In genomic region chr19:57320180-57321084, GRCh38 we compare ENCODE assay signal across 8 cellular contexts. TPM values are rescaled to one million over a fixed set of nuclear protein-coding genes. Genes with fewer than 3 reads are reported as not detected.
DNase-seq lines count a peak whose midpoint lies in the region; ATAC-seq and TF ChIP-seq lines count a peak whose summit lies in the region.

ZNF543 (plus strand) TSS chr19:57320472; CDS start chr19:57320854, 382 bp downstream.

- in situ Hi-C loops in transverse colon (cut with MboI; ENCODE audit: low pct_ligation_motif_present in 1 of 4, low pct_unique_long_range_greater_than_20kb in 1 of 4, low sequenced_read_pairs in 3 of 4) = no loop called here

- H4K91ac ChIP-seq in trophoblast cell (ENCODE audit: low read depth, low read length) = peak within 1 kb of the TSS; percentile 87

- ATAC-seq in HG02798 (IDR thresholded peaks at IDR 0.05; ENCODE audit: poor library complexity, unreplicated experiment) = peak; percentile 99
- ATAC-seq in heart left ventricle = peak; percentile 99 to 100 (median 100)

- H3K18ac ChIP-seq in trophoblast cell (ENCODE audit: low read length) = peak within 1 kb of the TSS; percentile 72

- H2AFZ ChIP-seq in trophoblast cell (ENCODE audit: insufficient read depth, low read length, poor library complexity) = peak within 1 kb of the TSS; percentile 77

- WGBS in adrenal gland, 4 donors = 0 to 2% (median 0%) methylated on average over 20 to 71 of the region's 71 CpGs
- 0 to 1% (median 1%) methylated on average over 38 to 71 of the region's 71 CpGs for WGBS in heart left ventricle, 4 donors
- WGBS in trophoblast cell (ENCODE audit: extremely low coverage, insufficient coverage, insufficient read length) = no CpG with 5 or more reads among the region's 71 CpGs
- whole genome bisulfite sequencing in transverse colon (ENCODE audit: low coverage in 1 of 2), 2 donors = 3 to 10% methylated on average over 5 to 61 of the region's 71 CpGs

- peak within 1 kb of the TSS; percentile 40 for H2AK5ac ChIP-seq in trophoblast cell (ENCODE audit: low read length)

- H3K4me3 ChIP-seq in GM12875 (ENCODE audit: low read depth, low read length) (peak within 1 kb of the TSS; percentile 86), adrenal gland (peak within 1 kb of the TSS; percentile 64 to 85 (median 71)), heart left ventricle (peak within 1 kb of the TSS; percentile 74 to 96 (median 87)), trophoblast cell (ENCODE audit: low read depth, low read length) (peak within 1 kb of the TSS; percentile 81), transverse colon (peak within 1 kb of the TSS; percentile 73 to 92 (median 85))

- no peak within 1 kb of the TSS for H2BK12ac ChIP-seq in trophoblast cell (ENCODE audit: low read length)

- intact Hi-C loops in adrenal gland (cut with DNase I) (no loop called here), heart left ventricle (cut with DNase I) (loop anchor here in 7 of 10 donors (1.0 to 5.0 kb wide), 8 partner anchors 31 to 70 kb away; partner anchors contain the start of genes TRAPPC2B (in 2 of the 7), ZNF460 (in 2 of the 7), ZNF547 (in 2 of the 7) and ZNF304 (in 1 of the 7)), transverse colon (cut with DNase I; ENCODE audit: low total_unique reads) (no loop called here)

- peak within 1 kb of the TSS; percentile 81 for H3K14ac ChIP-seq in trophoblast cell (ENCODE audit: low read length)

- H2BK120ac ChIP-seq in trophoblast cell (ENCODE audit: insufficient read depth, low read length, poor library complexity) = peak within 1 kb of the TSS; percentile 70

- peak within 1 kb of the TSS; percentile 79 for H4K12ac ChIP-seq in trophoblast cell (ENCODE audit: low read depth, low read length)

- peak within 1 kb of the TSS; percentile 69 to 91 (median 87) for H3K27ac ChIP-seq in adrenal gland
- peak within 1 kb of the TSS; percentile 66 to 96 (median 91) for H3K27ac ChIP-seq in heart left ventricle
- peak within 1 kb of the TSS; percentile 54 for H3K27ac ChIP-seq in trophoblast cell (ENCODE audit: low read depth, low read length)
- H3K27ac ChIP-seq in transverse colon = peak within 1 kb of the TSS; percentile 84 to 91 (median 88)

- H3K9me3 ChIP-seq in adrenal gland (replicated peaks in 1 of 3) (no peaks in the 10 kb centered on the region), heart left ventricle (peaks cover 0 to 19% (median 0%) of the 10 kb centered on the region in 12 donors), trophoblast cell (ENCODE audit: insufficient read depth, low read depth, low read length) (no peaks in the 10 kb centered on the region), transverse colon (no peaks in the 10 kb centered on the region)

- H3K79me1 ChIP-seq in trophoblast cell (ENCODE audit: low read length) = peaks cover 6% of the 10 kb centered on the region

- no peak within 1 kb of the TSS for H3K23ac ChIP-seq in trophoblast cell (ENCODE audit: low read length)

- H4K8ac ChIP-seq in trophoblast cell (ENCODE audit: low read depth, low read length) = peak within 1 kb of the TSS; percentile 93

- TF ChIP-seq POLR2A in adrenal gland (IDR thresholded peaks at IDR 0.05) (peak; percentile 35 to 88), heart left ventricle (IDR thresholded peaks at IDR 0.05) (peak; percentile 65 to 90), transverse colon (IDR thresholded peaks at IDR 0.05) (peak; percentile 64)

- peaks cover 8% of the 10 kb centered on the region for H3K79me2 ChIP-seq in trophoblast cell (ENCODE audit: control insufficient read depth, insufficient read depth, low read length, poor library complexity)

- no peak for TF ChIP-seq EP300 in transverse colon (IDR thresholded peaks at IDR 0.05; ENCODE audit: low read depth)

- no peaks in the 10 kb centered on the region for H3K27me3 ChIP-seq in adrenal gland
- peaks cover 0 to 28% (median 0%) of the 10 kb centered on the region in 9 donors for H3K27me3 ChIP-seq in heart left ventricle
- no peaks in the 10 kb centered on the region for H3K27me3 ChIP-seq in trophoblast cell (ENCODE audit: insufficient read depth, low read length)
- H3K27me3 ChIP-seq in transverse colon = peaks cover 18% of the 10 kb centered on the region

- peaks cover 19 to 21% of the 10 kb centered on the region in 2 donors for H3K4me1 ChIP-seq in adrenal gland (replicated peaks in 1 of 2)
- peaks cover 0 to 33% (median 20%) of the 10 kb centered on the region in 12 donors for H3K4me1 ChIP-seq in heart left ventricle
- H3K4me1 ChIP-seq in trophoblast cell (ENCODE audit: control insufficient read depth in 1 of 2, insufficient read depth in 2 of 2, low read length in 2 of 2) = peaks cover 6 to 8% of the 10 kb centered on the region in 2 experiments
- H3K4me1 ChIP-seq in transverse colon = peaks cover 5 to 23% (median 17%) of the 10 kb centered on the region in 4 donors

- TF ChIP-seq CTCF in GM12875 (IDR thresholded peaks at IDR 0.05; ENCODE audit: borderline replicate concordance, insufficient read depth, low read depth, low read length) = 0 out of 2 replicates have a peak, but pooled peaks have one; percentile 17
- peak in 3 of 6 experiments; percentile 3 to 23 (median 12) for TF ChIP-seq CTCF in adrenal gland (IDR thresholded peaks at IDR 0.05)
- no peak for TF ChIP-seq CTCF in heart left ventricle (IDR thresholded peaks at IDR 0.05)
- peak in 1 of 5 experiments; percentile 10 for TF ChIP-seq CTCF in transverse colon (IDR thresholded peaks at IDR 0.05)

- H3K36me3 ChIP-seq in adrenal gland (replicated peaks in 1 of 2) (peaks cover 0 to 21% of the 10 kb centered on the region in 2 donors), heart left ventricle (peaks cover 0 to 26% (median 21%) of the 10 kb centered on the region in 9 donors), trophoblast cell (ENCODE audit: control insufficient read depth in 1 of 2, insufficient read depth in 2 of 2, low read length in 2 of 2) (peaks cover 6 to 17% of the 10 kb centered on the region in 2 experiments), transverse colon (peaks cover 0 to 22% (median 11%) of the 10 kb centered on the region in 4 donors)

- H2BK5ac ChIP-seq in trophoblast cell (ENCODE audit: low read depth, low read length, poor library complexity) = peak within 1 kb of the TSS; percentile 18

- peak within 1 kb of the TSS; percentile 97 for H3K4me2 ChIP-seq in trophoblast cell (ENCODE audit: low read length)

- peak within 1 kb of the TSS; percentile 80 for H3K4ac ChIP-seq in trophoblast cell (ENCODE audit: low read depth, low read length)

- DNase-seq in NCI-H1436 (lab: John Stamatoyannopoulos, UW) (peak; percentile 97), SW480 (ENCODE audit: low spot score) (peak; percentile 91), adrenal gland (peak; percentile 96 to 99 (median 98)), heart left ventricle (peak; percentile 97 to 98 (median 98)), trophoblast cell (peak; percentile 97 to 99), transverse colon (peak; percentile 96)

- H3K9ac ChIP-seq in trophoblast cell (ENCODE audit: low read length) = peak within 1 kb of the TSS; percentile 94

RNA-seq across cellular contexts. Expression of gene ZNF543, which starts in this region (rescaled TPM):
- total RNA-seq in adrenal gland (10 to 100 TPM in 4 of 8 donors, 1 to 10 TPM in 4; 7.2 to 17.8 (median 9.5) TPM), heart left ventricle (1 to 10 TPM; 4.3 to 9.1 (median 7.1) TPM), transverse colon (1 to 10 TPM; 1.4 to 9.7 (median 4.3) TPM)
- polyA plus RNA-seq in adrenal gland (1 to 10 TPM; 1.1 to 2.4 (median 1.9) TPM), heart left ventricle (1 to 10 TPM; 1.6 to 2.0 TPM)
- polyA plus RNA-seq in trophoblast cell (2013) = 2.5 and 2.7 TPM in 2 replicates

Comparison
In these comparisons a context has a peak if more than half of its experiments do, and no peak if none do; other contexts are left out.
1. Peak in every context shown above with its lines: DNase-seq, ATAC-seq, H3K4me3 ChIP-seq and H3K27ac ChIP-seq.
2. intact Hi-C loops: an anchor here in heart left ventricle (1.0 to 5.0 kb wide); none called in adrenal gland and transverse colon.